In genomic region chr9:105497704-105498103, GRCh38 we compare ENCODE assay signal across 35 cellular contexts.
"Had no signal": no experiment of that assay in that cellular context is flagged by ENCODE, and none has a peak within 500 bp of the region (broad histone marks: within the 10 kb centered on the region; RNA-seq: fewer than 3 reads in every experiment).

No MANE protein-coding gene starts in this region.

- H3K27me3 ChIP-seq: MG63 had no signal

- H3K4me3 ChIP-seq: MG63 had no signal

- H3K36me3 ChIP-seq: MG63 had no signal

- DNase-seq: Karpas-422, Kasumi-1, MG63, MM.1S, MV-4-11, NCI-H1048, NCI-H1092, NCI-H1092 treated with DMSO at 0.1 percent for 48 hours, NCI-H1105, NCI-H1105 treated with DMSO at 0.1 percent for 48 hours, NCI-H1417, NCI-H1417 treated with DMSO at 0.1 percent for 48 hours, NCI-H1436, NCI-H1436 treated with DMSO at 0.1 percent for 48 hours, NCI-H146, NCI-H1694, NCI-H1694 treated with DMSO at 0.1 percent for 48 hours, NCI-H187, NCI-H187 treated with DMSO at 0.1 percent for 48 hours, NCI-H1930, NCI-H2029, NCI-H2029 treated with DMSO at 0.1 percent for 48 hours, NCI-H2081, NCI-H2081 treated with DMSO at 0.1 percent for 48 hours, NCI-H2107, NCI-H2171, NCI-H2171 treated with DMSO at 0.1 percent for 48 hours, NCI-H2227 treated with DMSO at 0.1 percent for 48 hours, NCI-H226, NCI-H345, NCI-H446, NCI-H446 treated with DMSO at 0.1 percent for 48 hours, NCI-H510A, NCI-H510A treated with DMSO at 0.1 percent for 48 hours, NCI-H524 had no signal

- H3K9me3 ChIP-seq: MG63 had no signal
